ENCODE assay signal across 17 cellular contexts in the genomic region with DNA sequence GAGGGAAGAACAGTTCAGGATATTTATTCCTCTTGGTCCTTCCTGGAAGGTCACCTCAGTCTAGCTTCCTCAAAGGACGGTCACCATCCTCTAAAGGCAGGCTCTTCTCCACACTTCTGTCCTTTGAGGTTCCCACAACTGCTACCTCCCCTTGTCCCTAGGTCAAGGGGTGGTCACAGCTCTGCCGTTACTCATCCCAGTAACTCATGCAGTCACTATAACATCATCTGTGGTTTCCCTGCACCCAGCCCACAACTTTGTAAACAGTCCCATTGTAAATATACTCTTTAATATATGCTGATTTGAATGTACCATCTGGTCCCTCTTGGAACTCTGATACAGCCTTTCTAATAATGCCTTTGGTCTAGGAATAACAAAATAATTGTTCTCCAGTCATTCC.
DNase-seq lines count a peak whose midpoint lies in the region; ATAC-seq and TF ChIP-seq lines count a peak whose summit lies in the region.
"Had no signal": no experiment of that assay in that cellular context is flagged by ENCODE, and none has a peak within 500 bp of the region (broad histone marks: within the 10 kb centered on the region; RNA-seq: fewer than 3 reads in every experiment).

No MANE protein-coding gene starts in this region.

- no peaks in the 10 kb centered on the region for H3K27me3 Mint-ChIP-seq in activated CD8-positive, alpha-beta T cell treated with anti-CD3 and anti-CD28 coated beads for 36 hours
- H3K27me3 Mint-ChIP-seq in activated CD8-positive, alpha-beta T cell treated with anti-CD3 and anti-CD28 coated beads, Interleukin-2, amount 10 ng/mL, durations not matched to agents 7 days and 5 days (ENCODE audit: low read depth) = no peaks in the 10 kb centered on the region
- H3K27me3 Mint-ChIP-seq in activated naive CD8-positive, alpha-beta T cell = no peaks in the 10 kb centered on the region
- no peaks in the 10 kb centered on the region for H3K27me3 Mint-ChIP-seq in Calu3 (ENCODE audit: unreplicated experiment)
- H3K27me3 Mint-ChIP-seq: T-helper 17 cell had no signal

- H3K9me3 Mint-ChIP-seq in activated CD8-positive, alpha-beta T cell treated with anti-CD3 and anti-CD28 coated beads for 36 hours = peaks cover 6% of the 10 kb centered on the region
- H3K9me3 Mint-ChIP-seq in activated CD8-positive, alpha-beta T cell treated with anti-CD3 and anti-CD28 coated beads, Interleukin-2, amount 10 ng/mL, durations not matched to agents 7 days and 5 days (ENCODE audit: insufficient read depth) = no peaks in the 10 kb centered on the region
- H3K9me3 Mint-ChIP-seq in activated naive CD8-positive, alpha-beta T cell (ENCODE audit: low read depth) = peaks cover 14% of the 10 kb centered on the region
- peaks cover 5% of the 10 kb centered on the region for H3K9me3 Mint-ChIP-seq in Calu3 (ENCODE audit: low read depth, unreplicated experiment)

- POLR2A ChIA-PET in activated CD8-positive, alpha-beta T cell treated with anti-CD3 and anti-CD28 coated beads for 36 hours (lab: Charles Lee) = no interaction called here
- POLR2A ChIA-PET in activated CD8-positive, alpha-beta T cell treated with anti-CD3 and anti-CD28 coated beads, Interleukin-2, amount 10 ng/mL, durations not matched to agents 7 days and 5 days (lab: Charles Lee) = no interaction called here

- H3K27ac Mint-ChIP-seq in activated CD8-positive, alpha-beta T cell treated with anti-CD3 and anti-CD28 coated beads for 36 hours = no peak overlapping the region
- H3K27ac Mint-ChIP-seq in activated CD8-positive, alpha-beta T cell treated with anti-CD3 and anti-CD28 coated beads, Interleukin-2, amount 10 ng/mL, durations not matched to agents 7 days and 5 days = no peak overlapping the region
- peak overlapping the region; percentile 41 for H3K27ac Mint-ChIP-seq in activated naive CD8-positive, alpha-beta T cell
- H3K27ac Mint-ChIP-seq in Calu3 (ENCODE audit: unreplicated experiment) = no peak overlapping the region
- H3K27ac Mint-ChIP-seq: T-helper 17 cell had no signal

- H3K4me1 Mint-ChIP-seq in activated CD8-positive, alpha-beta T cell treated with anti-CD3 and anti-CD28 coated beads for 36 hours (ENCODE audit: low read depth) = peaks cover 29% of the 10 kb centered on the region
- peaks cover 6% of the 10 kb centered on the region for H3K4me1 Mint-ChIP-seq in activated CD8-positive, alpha-beta T cell treated with anti-CD3 and anti-CD28 coated beads, Interleukin-2, amount 10 ng/mL, durations not matched to agents 7 days and 5 days (ENCODE audit: low read depth)
- peaks cover 26% of the 10 kb centered on the region for H3K4me1 Mint-ChIP-seq in activated naive CD8-positive, alpha-beta T cell (ENCODE audit: low read depth)
- H3K4me1 Mint-ChIP-seq in Calu3 (ENCODE audit: low read depth, unreplicated experiment) = no peaks in the 10 kb centered on the region
- H3K4me1 Mint-ChIP-seq: T-helper 17 cell had no signal

- in situ Hi-C loops in GM13977 (cut with MboI; ENCODE audit: low pct_unique_long_range_greater_than_20kb, low sequenced_read_pairs, unreplicated experiment) = no loop called here

- ATAC-seq in activated CD8-positive, alpha-beta T cell treated with anti-CD3 and anti-CD28 coated beads for 36 hours = no peak
- no peak for ATAC-seq in activated CD8-positive, alpha-beta T cell treated with anti-CD3 and anti-CD28 coated beads, Interleukin-2, amount 10 ng/mL, durations not matched to agents 7 days and 5 days
- ATAC-seq in HG03045 (IDR thresholded peaks at IDR 0.05; ENCODE audit: unreplicated experiment) = no peak
- ATAC-seq: HCT116, sciatic nerve, T-helper 17 cell had no signal

- CTCF ChIA-PET in activated CD8-positive, alpha-beta T cell treated with anti-CD3 and anti-CD28 coated beads for 36 hours (lab: Charles Lee) = no interaction called here
- CTCF ChIA-PET in activated CD8-positive, alpha-beta T cell treated with anti-CD3 and anti-CD28 coated beads, Interleukin-2, amount 10 ng/mL, durations not matched to agents 7 days and 5 days (lab: Charles Lee) = no interaction called here
- CTCF ChIA-PET in Calu3 (lab: Charles Lee) = no interaction called here

- H3K36me3 Mint-ChIP-seq in activated CD8-positive, alpha-beta T cell treated with anti-CD3 and anti-CD28 coated beads for 36 hours (ENCODE audit: low read depth) = peaks cover 9% of the 10 kb centered on the region
- peaks cover 4% of the 10 kb centered on the region for H3K36me3 Mint-ChIP-seq in activated CD8-positive, alpha-beta T cell treated with anti-CD3 and anti-CD28 coated beads, Interleukin-2, amount 10 ng/mL, durations not matched to agents 7 days and 5 days (ENCODE audit: low read depth)
- peaks cover 4% of the 10 kb centered on the region for H3K36me3 Mint-ChIP-seq in activated naive CD8-positive, alpha-beta T cell
- H3K36me3 Mint-ChIP-seq in Calu3 (ENCODE audit: insufficient read depth, unreplicated experiment) = no peaks in the 10 kb centered on the region

- H3K4me3 Mint-ChIP-seq in activated CD8-positive, alpha-beta T cell treated with anti-CD3 and anti-CD28 coated beads for 36 hours = no peak overlapping the region
- no peak overlapping the region for H3K4me3 Mint-ChIP-seq in activated CD8-positive, alpha-beta T cell treated with anti-CD3 and anti-CD28 coated beads, Interleukin-2, amount 10 ng/mL, durations not matched to agents 7 days and 5 days
- no peak overlapping the region for H3K4me3 Mint-ChIP-seq in activated naive CD8-positive, alpha-beta T cell
- no peak overlapping the region for H3K4me3 Mint-ChIP-seq in Calu3 (ENCODE audit: low read depth, unreplicated experiment)
- H3K4me3 Mint-ChIP-seq: T-helper 17 cell had no signal

- intact Hi-C loops in activated CD8-positive, alpha-beta T cell treated with anti-CD3 and anti-CD28 coated beads for 36 hours (cut with micrococcal nuclease) = no loop called here
- intact Hi-C loops in Calu3 (cut with micrococcal nuclease; ENCODE audit: unreplicated experiment) = no loop called here

- BruUV-seq in Calu3 (replicated peaks; lab: Mats Ljungman, UMichigan) = no TSS peak

- DNase-seq in activated CD8-positive, alpha-beta T cell treated with anti-CD3 and anti-CD28 coated beads for 36 hours = peak; percentile 6
- DNase-seq in activated CD8-positive, alpha-beta T cell treated with anti-CD3 and anti-CD28 coated beads, Interleukin-2, amount 10 ng/mL, durations not matched to agents 7 days and 5 days = no peak
- peak; percentile 9 for DNase-seq in GM13977 (ENCODE audit: low spot score)
- peak; percentile 29 for DNase-seq in stimulated activated CD8-positive, alpha-beta memory T cell treated with anti-CD3 and anti-CD28 coated beads, Interleukin-4, amount 100 ng/mL, for 48 hours
- DNase-seq in germinal center (ENCODE audit: low spot score) = no peak
- DNase-seq in Calu3 = no peak
- DNase-seq: activated CD4-positive, alpha-beta T cell treated with anti-CD3 and anti-CD28 coated beads for 1 hour; activated gamma-delta T cell treated with Interleukin-2 at 50 U/mL for 16 hours; caudate nucleus; Kasumi-1; NCI-H2029 treated with DMSO at 0.1 percent for 48 hours; RPMI8226; T-helper 17 cell had no signal

- TF ChIP-seq CTCF in activated CD8-positive, alpha-beta T cell treated with anti-CD3 and anti-CD28 coated beads for 36 hours (IDR thresholded peaks at IDR 0.05) = no peak
- TF ChIP-seq CTCF in GM13977 (IDR thresholded peaks at IDR 0.05; ENCODE audit: extremely low read depth, insufficient read depth, missing control alignments) (no peak), Calu3 (IDR thresholded peaks at IDR 0.05; ENCODE audit: unreplicated experiment) (no peak)

Comparison
In these comparisons a context has a peak if more than half of its experiments do, and no peak if none do; other contexts are left out.
1. DNase-seq: peak in activated CD8-positive, alpha-beta T cell treated with anti-CD3 and anti-CD28 coated beads for 36 hours (single experiment), GM13977 (single experiment) and stimulated activated CD8-positive, alpha-beta memory T cell treated with anti-CD3 and anti-CD28 coated beads, Interleukin-4, amount 100 ng/mL, for 48 hours (single experiment); none in activated CD8-positive, alpha-beta T cell treated with anti-CD3 and anti-CD28 coated beads, Interleukin-2, amount 10 ng/mL, durations not matched to agents 7 days and 5 days (single experiment), germinal center (single experiment) and Calu3 (single experiment).